13 cellular contexts compared by ENCODE assay signal in the genomic region with DNA sequence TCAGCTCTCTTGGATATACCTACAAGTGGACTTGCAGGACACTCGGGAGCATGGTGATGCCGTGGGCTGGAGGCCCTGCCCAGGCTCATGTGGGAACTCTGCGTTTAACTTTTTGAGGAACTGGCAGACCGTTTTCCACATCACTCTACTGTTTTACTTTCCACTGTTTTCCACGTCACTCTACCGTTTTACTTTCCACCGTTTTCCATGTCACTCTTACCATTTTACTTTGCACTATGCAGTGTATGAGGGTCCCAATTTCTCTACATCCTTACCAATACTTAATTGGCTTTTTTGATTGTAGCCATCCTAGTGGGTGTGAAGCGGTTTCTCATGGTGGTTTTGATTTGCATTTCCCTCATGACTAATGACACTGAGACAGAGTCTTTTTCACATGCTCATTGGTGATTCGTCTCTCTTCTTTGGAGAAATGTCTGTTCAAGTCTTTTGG. TPM values are rescaled to one million over a fixed set of nuclear protein-coding genes. Genes with fewer than 3 reads are reported as not detected.
DNase-seq lines count a peak whose midpoint lies in the region; ATAC-seq and TF ChIP-seq lines count a peak whose summit lies in the region.
"Had no signal": no experiment of that assay in that cellular context is flagged by ENCODE, and none has a peak within 500 bp of the region (broad histone marks: within the 10 kb centered on the region; RNA-seq: fewer than 3 reads in every experiment).

No MANE protein-coding gene starts in this region.

- no peak for TF ChIP-seq CTCF in upper lobe of right lung (IDR thresholded peaks at IDR 0.05)

- peak; percentile 53 for ATAC-seq in central memory CD8-positive, alpha-beta T cell (replicated peaks; ENCODE audit: extremely low read depth, poor library complexity, severe bottlenecking)
- ATAC-seq in upper lobe of right lung: peak; percentile 38
- ATAC-seq: Panc1 had no signal

- H3K36me3 ChIP-seq in upper lobe of right lung: no peaks in the 10 kb centered on the region
- H3K36me3 ChIP-seq: colonic mucosa had no signal

- H3K36me3 Mint-ChIP-seq in activated naive CD4-positive, alpha-beta T cell treated with anti-CD3 and anti-CD28 coated beads for 36 hours (ENCODE audit: low read depth): peaks cover 18% of the 10 kb centered on the region
- peaks cover 12% of the 10 kb centered on the region for H3K36me3 Mint-ChIP-seq in central memory CD8-positive, alpha-beta T cell (ENCODE audit: insufficient read depth)

- peak; percentile 52 for DNase-seq in activated naive CD4-positive, alpha-beta T cell treated with anti-CD3 and anti-CD28 coated beads for 36 hours
- DNase-seq in activated naive CD4-positive, alpha-beta T cell treated with Interleukin-2 at 50 U/mL for 16 hours: no peak
- DNase-seq in LHCN-M2 (ENCODE audit: low read depth): peak; percentile 47
- DNase-seq in central memory CD8-positive, alpha-beta T cell (ENCODE audit: low spot score in 2 of 2): no peak
- no peak for DNase-seq in upper lobe of right lung
- DNase-seq in HuH-7.5 (ENCODE audit: low spot score): no peak
- no peak for DNase-seq in HuH-7 (ENCODE audit: low spot score)
- no peak for DNase-seq in DMS 273 (lab: John Stamatoyannopoulos, UW; ENCODE audit: unreplicated experiment)
- DNase-seq: colonic mucosa; hypothalamus; nephron progenitor cell; stimulated activated CD4-positive, alpha-beta T cell treated with anti-CD3 and anti-CD28 coated beads, Interleukin-4, amount 100 ng/mL, for 1 hour had no signal

- H3K4me3 ChIP-seq in upper lobe of right lung: no peak overlapping the region
- H3K4me3 ChIP-seq: colonic mucosa had no signal

- no peaks in the 10 kb centered on the region for H3K9me3 ChIP-seq in upper lobe of right lung
- H3K9me3 ChIP-seq: colonic mucosa had no signal

- peaks cover 39% of the 10 kb centered on the region for H3K4me1 ChIP-seq in upper lobe of right lung

- no peaks in the 10 kb centered on the region for H3K27me3 ChIP-seq in upper lobe of right lung
- H3K27me3 ChIP-seq: colonic mucosa had no signal

- no peaks in the 10 kb centered on the region for H3K27me3 Mint-ChIP-seq in activated naive CD4-positive, alpha-beta T cell treated with anti-CD3 and anti-CD28 coated beads for 36 hours (ENCODE audit: low read depth)
- no peaks in the 10 kb centered on the region for H3K27me3 Mint-ChIP-seq in central memory CD8-positive, alpha-beta T cell

- no peak overlapping the region for H3K27ac ChIP-seq in upper lobe of right lung
- H3K27ac ChIP-seq: colonic mucosa had no signal

- peaks cover 9% of the 10 kb centered on the region for H3K9me3 Mint-ChIP-seq in activated naive CD4-positive, alpha-beta T cell treated with anti-CD3 and anti-CD28 coated beads for 36 hours
- no peaks in the 10 kb centered on the region for H3K9me3 Mint-ChIP-seq in central memory CD8-positive, alpha-beta T cell
- H3K9me3 Mint-ChIP-seq: nephron progenitor cell had no signal

- intact Hi-C loops in activated naive CD4-positive, alpha-beta T cell treated with anti-CD3 and anti-CD28 coated beads for 36 hours (cut with micrococcal nuclease): loop anchor here (1.0 to 2.0 kb wide), 4 partner anchors 11 to 35 kb away; no protein-coding TSS in a partner anchor
- intact Hi-C loops in upper lobe of right lung (cut with DNase I): no loop called here

- H3K27ac Mint-ChIP-seq in activated naive CD4-positive, alpha-beta T cell treated with anti-CD3 and anti-CD28 coated beads for 36 hours: peak overlapping the region; percentile 66
- H3K27ac Mint-ChIP-seq in central memory CD8-positive, alpha-beta T cell (ENCODE audit: low read depth): peak overlapping the region; percentile 39

- CTCF ChIA-PET in activated naive CD4-positive, alpha-beta T cell treated with anti-CD3 and anti-CD28 coated beads for 36 hours (lab: Charles Lee): no interaction called here

- peaks cover 75% of the 10 kb centered on the region for H3K4me1 Mint-ChIP-seq in activated naive CD4-positive, alpha-beta T cell treated with anti-CD3 and anti-CD28 coated beads for 36 hours (ENCODE audit: low read depth)
- peaks cover 50% of the 10 kb centered on the region for H3K4me1 Mint-ChIP-seq in central memory CD8-positive, alpha-beta T cell

- H3K4me3 Mint-ChIP-seq in activated naive CD4-positive, alpha-beta T cell treated with anti-CD3 and anti-CD28 coated beads for 36 hours: no peak overlapping the region
- H3K4me3 Mint-ChIP-seq in central memory CD8-positive, alpha-beta T cell: peak overlapping the region; percentile 42
- H3K4me3 Mint-ChIP-seq: nephron progenitor cell had no signal

RNA-seq across cellular contexts. Expression of a gene that starts 40.5 kb away (rescaled TPM):
- total RNA-seq in activated naive CD4-positive, alpha-beta T cell treated with anti-CD3 and anti-CD28 coated beads for 36 hours: 100 to 1,000 TPM in 1 of 2 experiments, 10 to 100 TPM in 1; 91.2 to 100 TPM
- 60.7 and 64.1 TPM in 2 replicates for total RNA-seq in LHCN-M2 (2014; rRNA removed)
- 44.2 TPM for polyA plus RNA-seq in LHCN-M2 (2012)
- total RNA-seq in upper lobe of right lung: 85.8 TPM

Comparison
In these comparisons a context has a peak if more than half of its experiments do, and no peak if none do; other contexts are left out.
1. DNase-seq: peak in activated naive CD4-positive, alpha-beta T cell treated with anti-CD3 and anti-CD28 coated beads for 36 hours (single experiment) and LHCN-M2 (single experiment); none in activated naive CD4-positive, alpha-beta T cell treated with Interleukin-2 at 50 U/mL for 16 hours (single experiment), central memory CD8-positive, alpha-beta T cell (0 of 2), upper lobe of right lung (single experiment), HuH-7.5 (single experiment), HuH-7 (single experiment) and DMS 273 (single experiment).